ENCODE assay signal across 1 cellular context in the genomic region with DNA sequence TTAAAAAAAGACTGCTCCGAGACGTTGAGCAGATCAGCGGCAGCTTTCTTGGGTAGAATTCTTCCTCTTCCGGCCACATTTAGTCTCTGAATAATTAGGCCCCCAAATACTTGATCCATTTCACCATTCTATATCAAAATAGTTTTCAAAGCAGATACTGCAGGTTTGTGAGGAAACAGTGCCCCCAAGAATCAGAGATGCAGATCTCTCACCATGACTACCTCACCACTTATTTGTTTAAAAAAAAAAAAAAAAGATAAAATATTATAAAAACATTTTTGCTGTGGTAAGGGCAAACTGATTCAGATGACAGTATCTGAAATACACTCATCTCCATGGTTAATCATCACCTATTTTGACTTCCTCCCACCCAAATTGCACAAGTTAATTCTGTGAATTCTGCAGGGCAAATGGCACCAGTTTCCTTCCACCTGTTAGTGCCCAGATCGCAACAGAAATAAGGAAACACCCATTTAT.
TF ChIP-seq lines count a peak whose summit lies in the region.

No MANE protein-coding gene starts in this region.

TF ChIP-seq in GM23338, 12 proteins besides CTCF, POLR2A, EP300 and RAD21 (continued from another document):
- TF ChIP-seq REST (IDR thresholded peaks at IDR 0.05; ENCODE audit: unreplicated experiment) (no peak), POLR2AphosphoS5 (IDR thresholded peaks at IDR 0.05; ENCODE audit: low read depth) (no peak), ZNF462 (CRISPR knock-in tag; IDR thresholded peaks at IDR 0.05) (no peak)
